14 cellular contexts compared by ENCODE assay signal in genomic region chr6:2917801-2918495, GRCh38.
"Had no signal": no experiment of that assay in that cellular context is flagged by ENCODE, and none has a peak within 500 bp of the region (broad histone marks: within the 10 kb centered on the region; RNA-seq: fewer than 3 reads in every experiment).

No MANE protein-coding gene starts in this region.

- H3K36me3 Mint-ChIP-seq: activated naive CD4-positive, alpha-beta T cell treated with anti-CD3 and anti-CD28 coated beads, Interleukin-2, amount 50 U/mL, for 24 hours; stimulated activated effector memory CD8-positive, alpha-beta T cell treated with anti-CD3 and anti-CD28 coated beads, Interleukin-12 subunit alpha, Interleukin-12 subunit beta, amount 100 ng/mL, for 72 hours had no signal

- ATAC-seq: effector memory CD8-positive, alpha-beta T cell; right cardiac atrium had no signal

- H3K27ac Mint-ChIP-seq: activated naive CD4-positive, alpha-beta T cell treated with anti-CD3 and anti-CD28 coated beads, Interleukin-2, amount 50 U/mL, for 24 hours; activated T-helper 2 cell treated with anti-CD3 and anti-CD28 coated beads, Interferon-gamma antibody, Interleukin-2, Interleukin-4, amounts not matched to agents 10 μg/mL and 5 μg/mL and 100 μg/mL, durations not matched to agents 14 hours and 24 hours and 36 hours; T-helper 2 cell treated with Interferon-gamma antibody and Interleukin-4, amounts not matched to agents 5 μg/mL and 100 μg/mL, for 36 hours had no signal

- H3K9me3 Mint-ChIP-seq: activated naive CD4-positive, alpha-beta T cell treated with anti-CD3 and anti-CD28 coated beads, Interleukin-2, amount 50 U/mL, for 24 hours; effector memory CD8-positive, alpha-beta T cell; stimulated activated effector memory CD8-positive, alpha-beta T cell treated with anti-CD3 and anti-CD28 coated beads, Interleukin-12 subunit alpha, Interleukin-12 subunit beta, amount 100 ng/mL, for 72 hours had no signal

- H3K27ac ChIP-seq: left ventricle myocardium inferior, neutrophil had no signal

- H3K27me3 ChIP-seq: neutrophil had no signal

- H3K4me3 Mint-ChIP-seq: activated naive CD4-positive, alpha-beta T cell treated with anti-CD3 and anti-CD28 coated beads, Interleukin-2, amount 50 U/mL, for 24 hours; T-helper 2 cell treated with Interferon-gamma antibody and Interleukin-4, amounts not matched to agents 5 μg/mL and 100 μg/mL, for 36 hours had no signal

- H3K4me2 ChIP-seq: smooth muscle cell had no signal

- DNase-seq: activated CD4-positive, CD25-positive, alpha-beta regulatory T cell treated with anti-CD3 and anti-CD28 coated beads, Interleukin-2, amount 50 U/mL, for 72 hours; central memory CD4-positive, alpha-beta T cell; cortex of kidney; effector memory CD8-positive, alpha-beta T cell; left ventricle myocardium inferior; right cardiac atrium; SIG-M5; trophoblast cell had no signal

- H3K9me3 ChIP-seq: left ventricle myocardium inferior, neutrophil had no signal

- H3K36me3 ChIP-seq: left ventricle myocardium inferior, neutrophil had no signal

- H3K27me3 Mint-ChIP-seq: activated naive CD4-positive, alpha-beta T cell treated with anti-CD3 and anti-CD28 coated beads, Interleukin-2, amount 50 U/mL, for 24 hours had no signal

- H3K4me3 ChIP-seq: left ventricle myocardium inferior, smooth muscle cell had no signal
